26 cellular contexts compared by ENCODE assay signal in the genomic region with DNA sequence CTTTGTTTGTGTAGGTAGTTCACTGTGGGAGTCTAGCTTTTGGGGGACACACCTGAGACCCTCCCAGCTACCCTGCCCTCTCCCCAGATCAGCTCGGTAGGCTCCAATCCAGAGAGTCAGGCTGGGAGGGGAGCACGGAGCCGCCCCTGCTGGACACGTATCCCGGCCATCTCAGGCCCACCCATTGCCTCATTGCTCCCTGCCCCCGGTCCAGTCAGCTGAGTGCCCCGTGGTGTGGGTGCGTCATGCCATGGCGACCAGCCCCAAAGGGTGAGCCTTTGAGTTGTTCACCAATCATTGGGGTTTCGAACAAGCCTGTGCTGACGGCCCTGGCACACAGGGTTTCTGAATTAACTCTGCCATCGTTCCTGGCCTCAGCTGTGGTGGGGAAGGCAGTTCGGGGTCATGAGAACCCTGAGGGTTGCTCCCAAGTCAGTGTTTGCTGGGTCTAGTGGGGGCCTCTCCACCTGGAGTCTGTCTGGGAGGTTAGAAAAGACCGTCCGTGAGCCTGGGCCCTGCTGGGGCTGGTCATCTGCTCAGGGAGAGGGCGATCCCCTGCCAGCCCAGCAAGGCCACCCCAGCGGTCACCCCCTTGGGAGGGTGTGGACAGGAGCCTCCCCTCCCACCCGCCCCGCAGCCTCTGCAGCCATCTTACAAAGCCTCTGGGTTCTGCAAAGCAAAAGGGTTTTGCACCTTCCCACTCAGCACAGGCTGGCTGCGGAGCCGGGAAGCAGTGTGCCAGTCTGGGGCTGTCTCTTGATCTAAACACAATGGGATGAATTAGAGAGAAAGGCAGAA. TPM values are rescaled to one million over a fixed set of nuclear protein-coding genes. Genes with fewer than 3 reads are reported as not detected.
DNase-seq lines count a peak whose midpoint lies in the region; ATAC-seq, FAIRE-seq and TF ChIP-seq lines count a peak whose summit lies in the region.
"Had no signal": no experiment of that assay in that cellular context is flagged by ENCODE, and none has a peak within 500 bp of the region (broad histone marks: within the 10 kb centered on the region; RNA-seq: fewer than 3 reads in every experiment).

No MANE protein-coding gene starts in this region.

- peak overlapping the region; percentile 3 for H3K27ac Mint-ChIP-seq in activated CD8-positive, alpha-beta T cell treated with anti-CD3 and anti-CD28 coated beads, Interleukin-2, amount 10 ng/mL, durations not matched to agents 7 days and 5 days
- no peak overlapping the region for H3K27ac Mint-ChIP-seq in activated CD8-positive, alpha-beta T cell treated with anti-CD3 and anti-CD28 coated beads for 36 hours
- peak overlapping the region; percentile 15 to 96 (median 82) for H3K27ac Mint-ChIP-seq in CD4-positive, CD25-positive, alpha-beta regulatory T cell
- no peak overlapping the region for H3K27ac Mint-ChIP-seq in chondrocyte (ENCODE audit: unreplicated experiment)
- H3K27ac Mint-ChIP-seq: activated B cell treated with CpG ODN at 0.5 μM for 24 hours; activated naive CD8-positive, alpha-beta T cell; activated T-cell treated with anti-CD3 and anti-CD28 coated beads, Interleukin-2, amount 50 U/mL, for 72 hours; stimulated activated memory B cell treated with anti-CD40 and anti-IgM and Interleukin-4, amounts not matched to agents 10 μg/mL and 1 μg/mL and 100 μg/mL, for 72 hours had no signal

- H3K36me3 ChIP-seq in CD4-positive, CD25-positive, alpha-beta regulatory T cell (ENCODE audit: control insufficient read depth, insufficient read depth, low read length) = no peaks in the 10 kb centered on the region
- no peaks in the 10 kb centered on the region for H3K36me3 ChIP-seq in osteoblast (ENCODE audit: insufficient read depth, low read length)
- H3K36me3 ChIP-seq: spleen, suprapubic skin, uterus had no signal

- H3K4me2 ChIP-seq in osteoblast (ENCODE audit: insufficient read depth, low read length) = no peak overlapping the region
- H3K4me2 ChIP-seq: KMS-11 had no signal

- no peaks in the 10 kb centered on the region for H3K27me3 ChIP-seq in CD4-positive, CD25-positive, alpha-beta regulatory T cell (ENCODE audit: control insufficient read depth, insufficient read depth, low read length)
- H3K27me3 ChIP-seq in osteoblast (ENCODE audit: insufficient read depth, low read length) = peaks cover 13% of the 10 kb centered on the region

- DNase-seq in activated CD8-positive, alpha-beta T cell treated with anti-CD3 and anti-CD28 coated beads, Interleukin-2, amount 10 ng/mL, durations not matched to agents 7 days and 5 days = no peak
- no peak for DNase-seq in activated CD8-positive, alpha-beta T cell treated with anti-CD3 and anti-CD28 coated beads for 36 hours
- DNase-seq in CD4-positive, CD25-positive, alpha-beta regulatory T cell = no peak
- DNase-seq in chondrocyte (ENCODE audit: low spot score) = peak; percentile 76
- peak; percentile 30 for DNase-seq in osteoblast (ENCODE audit: insufficient read length, low spot score, missing footprints)
- no peak for DNase-seq in amygdala (lab: John Stamatoyannopoulos, UW)
- no peak for DNase-seq in H54 (ENCODE audit: insufficient read length, low spot score)
- DNase-seq: activated B cell treated with CpG ODN at 0.5 μM for 24 hours; activated T-cell treated with anti-CD3 and anti-CD28 coated beads, Interleukin-2, amount 50 U/mL, for 72 hours; C1 segment of cervical spinal cord; H9; kidney glomerular epithelial cell; NCI-H1694 treated with DMSO at 0.1 percent for 48 hours; NCI-H69; RPMI8226; stimulated activated CD4-positive, alpha-beta T cell treated with anti-CD3 and anti-CD28 coated beads, Interleukin-4, amount 100 ng/mL, for 1 hour; T-helper 9 cell; uterus had no signal

- TF ChIP-seq CTCF in activated CD8-positive, alpha-beta T cell treated with anti-CD3 and anti-CD28 coated beads for 36 hours (IDR thresholded peaks at IDR 0.05) = no peak
- TF ChIP-seq CTCF in chondrocyte (IDR thresholded peaks at IDR 0.05) = no peak
- TF ChIP-seq CTCF in osteoblast (IDR thresholded peaks at IDR 0.05; ENCODE audit: extremely low read depth, low read depth, low read length) = no peak

- peak overlapping the region; percentile 51 for H3K27ac ChIP-seq in CD4-positive, CD25-positive, alpha-beta regulatory T cell (ENCODE audit: insufficient read depth, low read length, poor library complexity, severe bottlenecking)
- H3K27ac ChIP-seq in osteoblast (ENCODE audit: low read depth, low read length) = no peak overlapping the region
- H3K27ac ChIP-seq: KMS-11, suprapubic skin, uterus had no signal

- H3K36me3 Mint-ChIP-seq in activated CD8-positive, alpha-beta T cell treated with anti-CD3 and anti-CD28 coated beads, Interleukin-2, amount 10 ng/mL, durations not matched to agents 7 days and 5 days (ENCODE audit: low read depth) = no peaks in the 10 kb centered on the region
- no peaks in the 10 kb centered on the region for H3K36me3 Mint-ChIP-seq in activated CD8-positive, alpha-beta T cell treated with anti-CD3 and anti-CD28 coated beads for 36 hours (ENCODE audit: low read depth)
- H3K36me3 Mint-ChIP-seq in CD4-positive, CD25-positive, alpha-beta regulatory T cell = peaks cover 5% of the 10 kb centered on the region
- peaks cover 4% of the 10 kb centered on the region for H3K36me3 Mint-ChIP-seq in chondrocyte (ENCODE audit: low read depth)

- no peaks in the 10 kb centered on the region for H3K79me2 ChIP-seq in osteoblast (ENCODE audit: insufficient read depth, low read length)

- no peak overlapping the region for H3K4me3 Mint-ChIP-seq in activated CD8-positive, alpha-beta T cell treated with anti-CD3 and anti-CD28 coated beads, Interleukin-2, amount 10 ng/mL, durations not matched to agents 7 days and 5 days
- no peak overlapping the region for H3K4me3 Mint-ChIP-seq in activated CD8-positive, alpha-beta T cell treated with anti-CD3 and anti-CD28 coated beads for 36 hours
- H3K4me3 Mint-ChIP-seq in CD4-positive, CD25-positive, alpha-beta regulatory T cell = no peak overlapping the region
- no peak overlapping the region for H3K4me3 Mint-ChIP-seq in chondrocyte (ENCODE audit: unreplicated experiment)
- H3K4me3 Mint-ChIP-seq: activated B cell treated with CpG ODN at 0.5 μM for 24 hours; activated naive CD8-positive, alpha-beta T cell; activated T-cell treated with anti-CD3 and anti-CD28 coated beads, Interleukin-2, amount 50 U/mL, for 72 hours; H9; stimulated activated memory B cell treated with anti-CD40 and anti-IgM and Interleukin-4, amounts not matched to agents 10 μg/mL and 1 μg/mL and 100 μg/mL, for 72 hours had no signal

- H3K4me3 ChIP-seq in CD4-positive, CD25-positive, alpha-beta regulatory T cell (ENCODE audit: low read depth, low read length) = no peak overlapping the region
- H3K4me3 ChIP-seq in osteoblast (ENCODE audit: insufficient read depth, low read length) = no peak overlapping the region
- H3K4me3 ChIP-seq: GM12878, spleen, suprapubic skin, uterus had no signal

- H3K4me1 Mint-ChIP-seq in activated CD8-positive, alpha-beta T cell treated with anti-CD3 and anti-CD28 coated beads, Interleukin-2, amount 10 ng/mL, durations not matched to agents 7 days and 5 days (ENCODE audit: low read depth) = peaks cover 48% of the 10 kb centered on the region
- peaks cover 28% of the 10 kb centered on the region for H3K4me1 Mint-ChIP-seq in activated CD8-positive, alpha-beta T cell treated with anti-CD3 and anti-CD28 coated beads for 36 hours (ENCODE audit: low read depth)
- H3K4me1 Mint-ChIP-seq in CD4-positive, CD25-positive, alpha-beta regulatory T cell = peaks cover 19 to 68% (median 22%) of the 10 kb centered on the region in 4 donors
- H3K4me1 Mint-ChIP-seq in chondrocyte (ENCODE audit: low read depth) = peaks cover 11% of the 10 kb centered on the region

- intact Hi-C loops in activated CD8-positive, alpha-beta T cell treated with anti-CD3 and anti-CD28 coated beads for 36 hours (cut with micrococcal nuclease) = no loop called here

- peaks cover 57% of the 10 kb centered on the region for H3K4me1 ChIP-seq in CD4-positive, CD25-positive, alpha-beta regulatory T cell (ENCODE audit: control insufficient read depth, insufficient read depth, low read length, poor library complexity, severe bottlenecking)
- H3K4me1 ChIP-seq in osteoblast (ENCODE audit: insufficient read depth, low read length) = peaks cover 12% of the 10 kb centered on the region
- H3K4me1 ChIP-seq: uterus had no signal

- POLR2A ChIA-PET in activated CD8-positive, alpha-beta T cell treated with anti-CD3 and anti-CD28 coated beads, Interleukin-2, amount 10 ng/mL, durations not matched to agents 7 days and 5 days (lab: Charles Lee) = no interaction called here
- POLR2A ChIA-PET in activated CD8-positive, alpha-beta T cell treated with anti-CD3 and anti-CD28 coated beads for 36 hours (lab: Charles Lee) = no interaction called here

- H4K20me1 ChIP-seq in osteoblast (ENCODE audit: insufficient read depth, low read length) = no peaks in the 10 kb centered on the region

- CTCF ChIA-PET in activated CD8-positive, alpha-beta T cell treated with anti-CD3 and anti-CD28 coated beads, Interleukin-2, amount 10 ng/mL, durations not matched to agents 7 days and 5 days (lab: Charles Lee) = no interaction called here
- CTCF ChIA-PET in activated CD8-positive, alpha-beta T cell treated with anti-CD3 and anti-CD28 coated beads for 36 hours (lab: Charles Lee) = no interaction called here

- no peaks in the 10 kb centered on the region for H3K9me3 Mint-ChIP-seq in activated CD8-positive, alpha-beta T cell treated with anti-CD3 and anti-CD28 coated beads, Interleukin-2, amount 10 ng/mL, durations not matched to agents 7 days and 5 days (ENCODE audit: insufficient read depth)
- H3K9me3 Mint-ChIP-seq in activated CD8-positive, alpha-beta T cell treated with anti-CD3 and anti-CD28 coated beads for 36 hours = no peaks in the 10 kb centered on the region
- H3K9me3 Mint-ChIP-seq in CD4-positive, CD25-positive, alpha-beta regulatory T cell = no peaks in the 10 kb centered on the region
- H3K9me3 Mint-ChIP-seq in chondrocyte (ENCODE audit: low read depth) = peaks cover 1% of the 10 kb centered on the region
- H3K9me3 Mint-ChIP-seq: activated T-cell treated with anti-CD3 and anti-CD28 coated beads, Interleukin-2, amount 50 U/mL, for 72 hours; H9; stimulated activated memory B cell treated with anti-CD40 and anti-IgM and Interleukin-4, amounts not matched to agents 10 μg/mL and 1 μg/mL and 100 μg/mL, for 72 hours had no signal

- no peak for ATAC-seq in activated CD8-positive, alpha-beta T cell treated with anti-CD3 and anti-CD28 coated beads, Interleukin-2, amount 10 ng/mL, durations not matched to agents 7 days and 5 days
- ATAC-seq in activated CD8-positive, alpha-beta T cell treated with anti-CD3 and anti-CD28 coated beads for 36 hours = no peak
- no peak for ATAC-seq in CD4-positive, CD25-positive, alpha-beta regulatory T cell (ENCODE audit: low read depth in 2 of 2)
- ATAC-seq in GM19328 (IDR thresholded peaks at IDR 0.05; ENCODE audit: unreplicated experiment) = no peak
- ATAC-seq: activated T-cell treated with anti-CD3 and anti-CD28 coated beads, Interleukin-2, amount 50 U/mL, for 72 hours; GM12878; stimulated activated memory B cell treated with anti-CD40 and anti-IgM and Interleukin-4, amounts not matched to agents 10 μg/mL and 1 μg/mL and 100 μg/mL, for 72 hours had no signal

- TF ChIP-seq POLR2A in H54 (IDR thresholded peaks at IDR 0.05; ENCODE audit: low read depth, low read length) = no peak

- no peaks in the 10 kb centered on the region for H3K9me3 ChIP-seq in CD4-positive, CD25-positive, alpha-beta regulatory T cell (ENCODE audit: control insufficient read depth in 2 of 2, low read length in 2 of 2)
- no peaks in the 10 kb centered on the region for H3K9me3 ChIP-seq in osteoblast (ENCODE audit: low read depth, low read length)
- H3K9me3 ChIP-seq: suprapubic skin, uterus had no signal

- H3K27me3 Mint-ChIP-seq in activated CD8-positive, alpha-beta T cell treated with anti-CD3 and anti-CD28 coated beads, Interleukin-2, amount 10 ng/mL, durations not matched to agents 7 days and 5 days (ENCODE audit: low read depth) = peaks cover 12% of the 10 kb centered on the region
- no peaks in the 10 kb centered on the region for H3K27me3 Mint-ChIP-seq in activated CD8-positive, alpha-beta T cell treated with anti-CD3 and anti-CD28 coated beads for 36 hours
- peaks cover under 1% of the 10 kb centered on the region for H3K27me3 Mint-ChIP-seq in CD4-positive, CD25-positive, alpha-beta regulatory T cell
- H3K27me3 Mint-ChIP-seq in chondrocyte (ENCODE audit: low read depth) = peaks cover 12% of the 10 kb centered on the region
- H3K27me3 Mint-ChIP-seq: activated B cell treated with CpG ODN at 0.5 μM for 24 hours had no signal

- H2AFZ ChIP-seq in osteoblast (ENCODE audit: low read length) = no peak overlapping the region

- no peak for FAIRE-seq in H54 (lab: Jason Lieb, UNC)
- FAIRE-seq: GM12878 had no signal

RNA-seq across cellular contexts. Expression of a gene that starts 34.5 kb away (rescaled TPM):
- total RNA-seq in activated CD8-positive, alpha-beta T cell treated with anti-CD3 and anti-CD28 coated beads, Interleukin-2, amount 10 ng/mL, durations not matched to agents 7 days and 5 days = under 1 TPM; 0.13 to 0.21 TPM
- not detected for total RNA-seq in activated CD8-positive, alpha-beta T cell treated with anti-CD3 and anti-CD28 coated beads for 36 hours
- 0.37 TPM for total RNA-seq in CD4-positive, CD25-positive, alpha-beta regulatory T cell
- polyA plus RNA-seq in CD4-positive, CD25-positive, alpha-beta regulatory T cell = under 1 TPM in 1 of 4 donors, not detected in 3; 0.11 TPM
- 0.10 TPM in 1 of 3 replicates, not detected in the others for total RNA-seq in chondrocyte
- not detected in 2 replicates for total RNA-seq in osteoblast
- total RNA-seq: activated B cell treated with CpG ODN at 0.5 μM for 24 hours; activated CD8-positive, alpha-beta memory T cell treated with anti-CD3 and anti-CD28 coated beads for 36 hours; activated T-cell treated with anti-CD3 and anti-CD28 coated beads, Interleukin-2, amount 50 U/mL, for 72 hours; GM12878; uterus had no signal
- polyA plus RNA-seq: GM12878 had no signal

RNA-seq across cellular contexts. Expression of a gene that starts 53.1 kb away (rescaled TPM):
- 10 to 100 TPM; 18.3 to 19.2 TPM for total RNA-seq in activated CD8-positive, alpha-beta T cell treated with anti-CD3 and anti-CD28 coated beads, Interleukin-2, amount 10 ng/mL, durations not matched to agents 7 days and 5 days
- total RNA-seq in activated CD8-positive, alpha-beta T cell treated with anti-CD3 and anti-CD28 coated beads for 36 hours = 10 to 100 TPM; 18.5 to 18.9 TPM
- total RNA-seq in CD4-positive, CD25-positive, alpha-beta regulatory T cell = 7.0 TPM
- 10 to 100 TPM in 2 of 4 donors, 1 to 10 TPM in 2; 7.9 to 11.5 (median 10.0) TPM for polyA plus RNA-seq in CD4-positive, CD25-positive, alpha-beta regulatory T cell
- total RNA-seq in chondrocyte (9.5 to 10.4 TPM (median 10.3 TPM) in 3 replicates), osteoblast (14.1 and 15.2 TPM in 2 replicates)

Comparison
In these comparisons a context has a peak if more than half of its experiments do, and no peak if none do; other contexts are left out.
1. H3K27ac Mint-ChIP-seq: peak in activated CD8-positive, alpha-beta T cell treated with anti-CD3 and anti-CD28 coated beads, Interleukin-2, amount 10 ng/mL, durations not matched to agents 7 days and 5 days (single experiment) and CD4-positive, CD25-positive, alpha-beta regulatory T cell (3 of 3); none in activated CD8-positive, alpha-beta T cell treated with anti-CD3 and anti-CD28 coated beads for 36 hours (single experiment) and chondrocyte (single experiment).
2. DNase-seq: peak in chondrocyte (single experiment) and osteoblast (single experiment); none in activated CD8-positive, alpha-beta T cell treated with anti-CD3 and anti-CD28 coated beads, Interleukin-2, amount 10 ng/mL, durations not matched to agents 7 days and 5 days (single experiment), activated CD8-positive, alpha-beta T cell treated with anti-CD3 and anti-CD28 coated beads for 36 hours (single experiment), CD4-positive, CD25-positive, alpha-beta regulatory T cell (0 of 3), amygdala (0 of 56) and H54 (single experiment).